In the genomic region with DNA sequence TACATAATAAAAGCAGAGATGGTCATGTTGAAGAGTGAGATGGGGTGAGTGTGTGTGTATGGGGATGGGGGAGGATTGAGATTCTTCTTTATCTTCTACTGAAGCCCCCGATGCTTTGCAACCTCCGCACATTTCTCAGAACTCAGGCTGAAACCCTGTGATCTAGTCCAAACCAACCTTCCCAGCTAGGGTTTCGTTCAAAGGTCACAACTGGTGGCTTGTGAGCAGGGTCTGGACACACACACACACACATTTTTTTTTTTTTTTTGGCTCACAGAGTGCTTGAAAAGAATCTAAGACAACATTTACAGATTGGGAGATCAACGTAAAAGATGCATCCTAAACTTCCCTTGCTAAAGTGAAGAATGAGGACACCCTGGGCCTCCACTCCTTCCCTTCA, we compare ENCODE assay signal across 21 cellular contexts.
A peak's percentile ranks its signal among the peaks of the same experiment; 100 is the strongest.
DNase-seq lines count a peak whose midpoint lies in the region; ATAC-seq, FAIRE-seq and TF ChIP-seq lines count a peak whose summit lies in the region.
"Had no signal": no experiment of that assay in that cellular context is flagged by ENCODE, and none has a peak within 500 bp of the region (broad histone marks: within the 10 kb centered on the region; RNA-seq: fewer than 3 reads in every experiment).

No MANE protein-coding gene starts in this region.

- no peak for TF ChIP-seq RAD21 in liver (IDR thresholded peaks at IDR 0.05)

- no peaks in the 10 kb centered on the region for H3K36me3 ChIP-seq in liver (ENCODE audit: control insufficient read depth in 4 of 4, insufficient read depth in 3 of 4, low read depth in 1 of 4, low read length in 3 of 4)
- H3K36me3 ChIP-seq in small intestine (ENCODE audit: control insufficient read depth in 2 of 2, insufficient read depth in 2 of 2, low read length in 2 of 2): no peaks in the 10 kb centered on the region
- H3K36me3 ChIP-seq: BE2C, BLaER1 had no signal

- no peaks in the 10 kb centered on the region for H3K27me3 ChIP-seq in liver (ENCODE audit: control insufficient read depth in 4 of 4, insufficient read depth in 4 of 4, low read length in 3 of 4)
- no peaks in the 10 kb centered on the region for H3K27me3 ChIP-seq in small intestine (ENCODE audit: control insufficient read depth in 2 of 2, insufficient read depth in 2 of 2, low read length in 2 of 2)
- H3K27me3 ChIP-seq: BE2C, BLaER1 had no signal

- no peak overlapping the region for H3K9ac ChIP-seq in liver (ENCODE audit: low read depth in 1 of 2, low read length in 2 of 2)
- H3K9ac ChIP-seq: BLaER1 had no signal

- H3K27ac ChIP-seq in liver (ENCODE audit: low read depth in 1 of 2, low read length in 2 of 2) (no peak overlapping the region), small intestine (ENCODE audit: low read depth in 1 of 2, low read length in 1 of 2) (no peak overlapping the region)
- H3K27ac ChIP-seq: BLaER1 had no signal

- no peak for FAIRE-seq in small intestine (lab: Jason Lieb, UNC)
- FAIRE-seq: A204.1, D721Med, G401.6, GM12891, GM19239 had no signal

- H3K9me3 ChIP-seq in liver (ENCODE audit: control insufficient read depth in 4 of 4, low read length in 3 of 4): no peaks in the 10 kb centered on the region
- no peaks in the 10 kb centered on the region for H3K9me3 ChIP-seq in small intestine (ENCODE audit: control insufficient read depth, low read depth)
- H3K9me3 ChIP-seq: BE2C, BLaER1, Caco-2 had no signal

- DNase-seq in left lobe of liver (ENCODE audit: low spot score) (no peak), small intestine (peak; percentile 3), CD1c-positive myeloid dendritic cell (ENCODE audit: extremely low spot score) (no peak)
- no peak for DNase-seq in activated CD4-positive, alpha-beta T cell treated with anti-CD3 and anti-CD28 coated beads for 4 hours
- DNase-seq: 8988T; C1 segment of cervical spinal cord; CD4-positive, alpha-beta T cell; CD8-positive, alpha-beta T cell; DMS79 treated with DMSO at 0.1 percent for 48 hours; GF-D8 had no signal

- TF ChIP-seq CTCF in liver (IDR thresholded peaks at IDR 0.05; ENCODE audit: low read depth, low read length, missing input control): no peak

- H3K4me3 ChIP-seq in liver (ENCODE audit: low read depth in 1 of 3, low read length in 3 of 3) (no peak overlapping the region), small intestine (ENCODE audit: low read depth in 1 of 2, low read length in 2 of 2) (no peak overlapping the region)
- H3K4me3 ChIP-seq: BLaER1 had no signal

- ATAC-seq in left lobe of liver: peak; percentile 64
- ATAC-seq in HG02981 (IDR thresholded peaks at IDR 0.05; ENCODE audit: unreplicated experiment): no peak
- ATAC-seq in GM19467 (IDR thresholded peaks at IDR 0.05; ENCODE audit: unreplicated experiment): no peak
- ATAC-seq: CD8-positive, alpha-beta T cell had no signal

- WGBS in liver: 37% methylated on average over 4 of the region's 4 CpGs
- WGBS in small intestine, 3 donors: 47 to 86% (median 70%) methylated on average over 4 of the region's 4 CpGs

- no peaks in the 10 kb centered on the region for H3K4me1 ChIP-seq in liver (ENCODE audit: control insufficient read depth in 4 of 4, insufficient read depth in 4 of 4, low read length in 3 of 4)
- no peaks in the 10 kb centered on the region for H3K4me1 ChIP-seq in small intestine (ENCODE audit: control insufficient read depth in 2 of 2, insufficient read depth in 1 of 2, low read depth in 1 of 2, low read length in 1 of 2)
- H3K4me1 ChIP-seq: BE2C, BLaER1, Caco-2 had no signal

TF ChIP-seq in liver, 16 proteins besides CTCF, POLR2A, EP300 and RAD21:
- TF ChIP-seq HNF4A (conservative IDR thresholded peaks at IDR 0.05): peak; percentile 33 to 46
- peak; percentile 17 for TF ChIP-seq SP1 (IDR thresholded peaks at IDR 0.05)
- TF ChIP-seq TAF1 (conservative IDR thresholded peaks at IDR 0.05): no peak
- TF ChIP-seq EGR1 (IDR thresholded peaks at IDR 0.05; ENCODE audit: low read depth in 2 of 2): no peak
- TF ChIP-seq NR2F2 (IDR thresholded peaks at IDR 0.05): no peak
- TF ChIP-seq, protein P1, sequence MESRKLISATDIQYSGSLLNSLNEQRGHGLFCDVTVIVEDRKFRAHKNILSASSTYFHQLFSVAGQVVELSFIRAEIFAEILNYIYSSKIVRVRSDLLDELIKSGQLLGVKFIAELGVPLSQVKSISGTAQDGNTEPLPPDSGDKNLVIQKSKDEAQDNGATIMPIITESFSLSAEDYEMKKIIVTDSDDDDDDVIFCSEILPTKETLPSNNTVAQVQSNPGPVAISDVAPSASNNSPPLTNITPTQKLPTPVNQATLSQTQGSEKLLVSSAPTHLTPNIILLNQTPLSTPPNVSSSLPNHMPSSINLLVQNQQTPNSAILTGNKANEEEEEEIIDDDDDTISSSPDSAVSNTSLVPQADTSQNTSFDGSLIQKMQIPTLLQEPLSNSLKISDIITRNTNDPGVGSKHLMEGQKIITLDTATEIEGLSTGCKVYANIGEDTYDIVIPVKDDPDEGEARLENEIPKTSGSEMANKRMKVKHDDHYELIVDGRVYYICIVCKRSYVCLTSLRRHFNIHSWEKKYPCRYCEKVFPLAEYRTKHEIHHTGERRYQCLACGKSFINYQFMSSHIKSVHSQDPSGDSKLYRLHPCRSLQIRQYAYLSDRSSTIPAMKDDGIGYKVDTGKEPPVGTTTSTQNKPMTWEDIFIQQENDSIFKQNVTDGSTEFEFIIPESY (IDR thresholded peaks at IDR 0.05): no peak
